18 cellular contexts compared by ENCODE assay signal in genomic region chr16:886084-886543, GRCh38.
DNase-seq lines count a peak whose midpoint lies in the region; ATAC-seq and TF ChIP-seq lines count a peak whose summit lies in the region.
"Had no signal": no experiment of that assay in that cellular context is flagged by ENCODE, and none has a peak within 500 bp of the region (broad histone marks: within the 10 kb centered on the region; RNA-seq: fewer than 3 reads in every experiment).

No MANE protein-coding gene starts in this region.

- intact Hi-C loops in activated CD4-positive, alpha-beta T cell treated with anti-CD3 and anti-CD28 coated beads for 36 hours (cut with DNase I, micrococcal nuclease), result no loop called here
- intact Hi-C loops in activated CD4-positive, alpha-beta T cell treated with anti-CD3 and anti-CD28 coated beads, Interleukin-2, amount 10 ng/mL, durations not matched to agents 24 days and 14 days (cut with micrococcal nuclease), result no loop called here

- no peak for TF ChIP-seq CTCF in right atrium auricular region (IDR thresholded peaks at IDR 0.05)
- no peak for TF ChIP-seq CTCF in mesothelial cell of epicardium (IDR thresholded peaks at IDR 0.05; ENCODE audit: unreplicated experiment)

- peaks cover 3% of the 10 kb centered on the region for H3K36me3 Mint-ChIP-seq in activated CD4-positive, alpha-beta T cell treated with anti-CD3 and anti-CD28 coated beads for 36 hours (ENCODE audit: low read depth)
- no peaks in the 10 kb centered on the region for H3K36me3 Mint-ChIP-seq in activated CD4-positive, alpha-beta T cell treated with anti-CD3 and anti-CD28 coated beads, Interleukin-2, amount 10 ng/mL, durations not matched to agents 24 days and 14 days (ENCODE audit: low read depth)
- peaks cover 3% of the 10 kb centered on the region for H3K36me3 Mint-ChIP-seq in mesothelial cell of epicardium
- H3K36me3 Mint-ChIP-seq in effector memory CD8-positive, alpha-beta T cell (ENCODE audit: insufficient read depth), result peaks cover 5% of the 10 kb centered on the region

- H3K9me3 ChIP-seq in right atrium auricular region, result peaks cover 0 to 24% of the 10 kb centered on the region in 2 donors
- H3K9me3 ChIP-seq: prostate gland had no signal

- H3K36me3 ChIP-seq in right atrium auricular region, result no peaks in the 10 kb centered on the region
- H3K36me3 ChIP-seq: prostate gland had no signal

- H3K4me1 Mint-ChIP-seq in activated CD4-positive, alpha-beta T cell treated with anti-CD3 and anti-CD28 coated beads for 36 hours, result no peaks in the 10 kb centered on the region
- H3K4me1 Mint-ChIP-seq in activated CD4-positive, alpha-beta T cell treated with anti-CD3 and anti-CD28 coated beads, Interleukin-2, amount 10 ng/mL, durations not matched to agents 24 days and 14 days, result no peaks in the 10 kb centered on the region
- H3K4me1 Mint-ChIP-seq in mesothelial cell of epicardium, result peaks cover 8% of the 10 kb centered on the region
- no peaks in the 10 kb centered on the region for H3K4me1 Mint-ChIP-seq in effector memory CD8-positive, alpha-beta T cell (ENCODE audit: low read depth in 2 of 2)

- no peaks in the 10 kb centered on the region for H3K27me3 ChIP-seq in right atrium auricular region
- H3K27me3 ChIP-seq: upper lobe of right lung had no signal

- DNase-seq in activated CD4-positive, alpha-beta T cell treated with anti-CD3 and anti-CD28 coated beads for 36 hours, result peak; percentile 1
- DNase-seq in activated CD4-positive, alpha-beta T cell treated with anti-CD3 and anti-CD28 coated beads, Interleukin-2, amount 10 ng/mL, durations not matched to agents 24 days and 14 days, result no peak
- DNase-seq in right atrium auricular region (ENCODE audit: low spot score) (no peak), mesothelial cell of epicardium (ENCODE audit: low spot score in 2 of 2, unreplicated experiment in 2 of 2) (peak in 1 of 2 experiments; percentile 27), EL (no peak), DMS53 treated with DMSO at 0.1 percent for 48 hours (lab: John Stamatoyannopoulos, UW; ENCODE audit: unreplicated experiment) (no peak)
- DNase-seq in effector memory CD8-positive, alpha-beta T cell, result no peak
- DNase-seq: 8988T; activated CD4-positive, alpha-beta T cell treated with anti-CD3 and anti-CD28 coated beads, Interleukin-2, amount 50 U/mL, for 48 hours; amniotic stem cell; DND-41; stimulated activated CD4-positive, alpha-beta T cell treated with anti-CD3 and anti-CD28 coated beads, Interleukin-4, amount 100 ng/mL, for 1 hour; T1000; upper lobe of right lung had no signal

- no peak overlapping the region for H3K4me3 Mint-ChIP-seq in activated CD4-positive, alpha-beta T cell treated with anti-CD3 and anti-CD28 coated beads for 36 hours
- no peak overlapping the region for H3K4me3 Mint-ChIP-seq in activated CD4-positive, alpha-beta T cell treated with anti-CD3 and anti-CD28 coated beads, Interleukin-2, amount 10 ng/mL, durations not matched to agents 24 days and 14 days
- peak overlapping the region; percentile 45 for H3K4me3 Mint-ChIP-seq in mesothelial cell of epicardium
- no peak overlapping the region for H3K4me3 Mint-ChIP-seq in effector memory CD8-positive, alpha-beta T cell
- H3K4me3 Mint-ChIP-seq: activated T-helper 1 cell treated with anti-CD3 and anti-CD28 coated beads, Interleukin-12 subunit alpha, Interleukin-12 subunit beta, Interleukin-2, Interleukin-4 antibody, amounts not matched to agents 30 ng/mL and 10 ng/mL and 1 ng/mL, durations not matched to agents 14 hours and 24 hours and 36 hours had no signal

- H3K27ac Mint-ChIP-seq in activated CD4-positive, alpha-beta T cell treated with anti-CD3 and anti-CD28 coated beads for 36 hours, result no peak overlapping the region
- no peak overlapping the region for H3K27ac Mint-ChIP-seq in activated CD4-positive, alpha-beta T cell treated with anti-CD3 and anti-CD28 coated beads, Interleukin-2, amount 10 ng/mL, durations not matched to agents 24 days and 14 days
- no peak overlapping the region for H3K27ac Mint-ChIP-seq in mesothelial cell of epicardium
- no peak overlapping the region for H3K27ac Mint-ChIP-seq in effector memory CD8-positive, alpha-beta T cell
- H3K27ac Mint-ChIP-seq: activated T-helper 1 cell treated with anti-CD3 and anti-CD28 coated beads, Interleukin-12 subunit alpha, Interleukin-12 subunit beta, Interleukin-2, Interleukin-4 antibody, amounts not matched to agents 30 ng/mL and 10 ng/mL and 1 ng/mL, durations not matched to agents 14 hours and 24 hours and 36 hours had no signal

- ATAC-seq in activated CD4-positive, alpha-beta T cell treated with anti-CD3 and anti-CD28 coated beads for 36 hours, result no peak
- no peak for ATAC-seq in effector memory CD8-positive, alpha-beta T cell (replicated peaks)
- ATAC-seq: upper lobe of right lung had no signal

- CTCF ChIA-PET in activated CD4-positive, alpha-beta T cell treated with anti-CD3 and anti-CD28 coated beads for 36 hours (lab: Charles Lee), result no interaction called here

- peaks cover 0 to 9% of the 10 kb centered on the region in 2 donors for H3K4me1 ChIP-seq in right atrium auricular region
- H3K4me1 ChIP-seq: prostate gland, upper lobe of right lung had no signal

- H3K27ac ChIP-seq in right atrium auricular region (peak overlapping the region; percentile 55 to 74), temporal lobe (ENCODE audit: low read depth, low read length) (peak overlapping the region; percentile 82)
- H3K27ac ChIP-seq: HL-60, prostate gland, upper lobe of right lung had no signal

- peaks cover 4% of the 10 kb centered on the region for H3K9me3 Mint-ChIP-seq in activated CD4-positive, alpha-beta T cell treated with anti-CD3 and anti-CD28 coated beads for 36 hours (ENCODE audit: low read depth)
- H3K9me3 Mint-ChIP-seq in activated CD4-positive, alpha-beta T cell treated with anti-CD3 and anti-CD28 coated beads, Interleukin-2, amount 10 ng/mL, durations not matched to agents 24 days and 14 days, result no peaks in the 10 kb centered on the region
- no peaks in the 10 kb centered on the region for H3K9me3 Mint-ChIP-seq in mesothelial cell of epicardium
- no peaks in the 10 kb centered on the region for H3K9me3 Mint-ChIP-seq in effector memory CD8-positive, alpha-beta T cell
- H3K9me3 Mint-ChIP-seq: activated T-helper 1 cell treated with anti-CD3 and anti-CD28 coated beads, Interleukin-12 subunit alpha, Interleukin-12 subunit beta, Interleukin-2, Interleukin-4 antibody, amounts not matched to agents 30 ng/mL and 10 ng/mL and 1 ng/mL, durations not matched to agents 14 hours and 24 hours and 36 hours had no signal

- H3K4me3 ChIP-seq in right atrium auricular region, result peak overlapping the region; percentile 11 to 25
- H3K4me3 ChIP-seq: prostate gland, upper lobe of right lung had no signal

- H3K27me3 Mint-ChIP-seq in activated CD4-positive, alpha-beta T cell treated with anti-CD3 and anti-CD28 coated beads for 36 hours, result no peaks in the 10 kb centered on the region
- no peaks in the 10 kb centered on the region for H3K27me3 Mint-ChIP-seq in activated CD4-positive, alpha-beta T cell treated with anti-CD3 and anti-CD28 coated beads, Interleukin-2, amount 10 ng/mL, durations not matched to agents 24 days and 14 days
- no peaks in the 10 kb centered on the region for H3K27me3 Mint-ChIP-seq in mesothelial cell of epicardium (ENCODE audit: low read depth)
- H3K27me3 Mint-ChIP-seq in effector memory CD8-positive, alpha-beta T cell, result no peaks in the 10 kb centered on the region

- POLR2A ChIA-PET in activated CD4-positive, alpha-beta T cell treated with anti-CD3 and anti-CD28 coated beads for 36 hours (lab: Charles Lee), result no interaction called here
